25 cellular contexts compared by ENCODE assay signal in genomic region chr15:72113347-72114031, GRCh38. TPM values are rescaled to one million over a fixed set of nuclear protein-coding genes. Genes with fewer than 3 reads are reported as not detected.
DNase-seq lines count a peak whose midpoint lies in the region; ATAC-seq, FAIRE-seq and TF ChIP-seq lines count a peak whose summit lies in the region.
"Had no signal": no experiment of that assay in that cellular context is flagged by ENCODE, and none has a peak within 500 bp of the region (broad histone marks: within the 10 kb centered on the region; RNA-seq: fewer than 3 reads in every experiment).

No MANE protein-coding gene starts in this region.

- H3K4me1 ChIP-seq in HEK293 (ENCODE audit: control insufficient read depth, insufficient read depth, low read length) (peaks cover 40% of the 10 kb centered on the region), GM12878 (ENCODE audit: control insufficient read depth, insufficient read depth, low read length) (peaks cover 4% of the 10 kb centered on the region; the same call in 1 of the 2 replicates), H9 (ENCODE audit: insufficient read depth, low read length) (0 out of 2 replicates have a peak, but pooled peaks cover 2% of the 10 kb centered on the region)

- in situ Hi-C loops in GM12878 (cut with MboI) = no loop called here

- no peaks in the 10 kb centered on the region for H3K27me3 ChIP-seq in CD4-positive, alpha-beta T cell (ENCODE audit: control insufficient read depth, insufficient read depth, low read length)
- H3K27me3 ChIP-seq in GM12878 (replicated peaks in 1 of 2; ENCODE audit: control insufficient read depth in 2 of 2, insufficient read depth in 2 of 2, low read length in 1 of 2) (no peaks in the 10 kb centered on the region), H9 (ENCODE audit: insufficient read depth, low read length) (no peaks in the 10 kb centered on the region)
- H3K27me3 ChIP-seq: BLaER1, cardiac muscle cell, uterus had no signal

- H4K8ac ChIP-seq in H9 (replicated peaks; ENCODE audit: insufficient read length, low read depth, low read length) = no peak overlapping the region

- H2AFZ ChIP-seq in GM12878 (ENCODE audit: control insufficient read depth, low read depth, low read length) = no peak overlapping the region
- H2AFZ ChIP-seq in H9 (ENCODE audit: low read length) = no peak overlapping the region
- H2AFZ ChIP-seq: GM23338 had no signal

- TF ChIP-seq CTCF in CD4-positive, alpha-beta T cell (IDR thresholded peaks at IDR 0.05) = no peak
- TF ChIP-seq CTCF in HEK293 (tag by site-specific recombination; IDR thresholded peaks at IDR 0.05) (no peak), GM12878 (IDR thresholded peaks at IDR 0.05 in 2 of 3, conservative IDR thresholded peaks at IDR 0.05 in 1 of 3; ENCODE audit: control insufficient read depth in 2 of 3, extremely low read depth in 1 of 3, insufficient read depth in 1 of 3, low read depth in 3 of 3, low read length in 3 of 3) (no peak), nephron progenitor cell (IDR thresholded peaks at IDR 0.05) (no peak), H9 (conservative IDR thresholded peaks at IDR 0.05) (no peak), RWPE1 (conservative IDR thresholded peaks at IDR 0.05; ENCODE audit: low read depth) (no peak)

- no peak overlapping the region for H4K5ac ChIP-seq in H9 (ENCODE audit: insufficient read length, low read depth, low read length)

- H3K23me2 ChIP-seq in H9 (ENCODE audit: insufficient read length, low read depth, low read length, poor library complexity, severe bottlenecking) = peaks cover 7% of the 10 kb centered on the region

- ATAC-seq in CD4-positive, alpha-beta T cell (ENCODE audit: poor library complexity) = no peak
- ATAC-seq in GM12878 = no peak
- no peak for ATAC-seq in HG02798 (IDR thresholded peaks at IDR 0.05; ENCODE audit: poor library complexity, unreplicated experiment)
- ATAC-seq in GM18502 (IDR thresholded peaks at IDR 0.05; ENCODE audit: poor library complexity, unreplicated experiment) = no peak
- ATAC-seq: activated CD4-positive, alpha-beta T cell treated with anti-CD3 and anti-CD28 coated beads for 36 hours; GM23338 had no signal

- peak; percentile 56 for FAIRE-seq in GM12878 (lab: Jason Lieb, UNC)
- FAIRE-seq: kidney had no signal

- CTCF ChIA-PET in CD4-positive, alpha-beta T cell (lab: Charles Lee) = interaction anchor here (1.0 kb wide), 1 partner anchor 160 kb away, joined by 4 read pairs; the partner anchor contains the start of gene PARP6
- CTCF ChIA-PET in HEK293 (lab: Yijun Ruan, JAX) (interaction anchor here (0.5 to 2.5 kb wide), 7 partner anchors 9 to 340 kb away, joined by 3 to 11 read pairs (median 3); no protein-coding TSS in a partner anchor), GM12878 (lab: Yijun Ruan, JAX) (interaction anchor here (1.0 to 2.1 kb wide), 5 partner anchors 10 to 118 kb away, joined by 3 to 13 read pairs (median 3); no protein-coding TSS in a partner anchor), RWPE1 (lab: Yijun Ruan, JAX) (interaction anchor here (0.6 kb wide), 1 partner anchor 123 kb away, joined by 3 read pairs; no protein-coding TSS in a partner anchor)

- no peak overlapping the region for H2BK12ac ChIP-seq in H9 (ENCODE audit: insufficient read length, low read depth, low read length)

- no peak overlapping the region for H2BK120ac ChIP-seq in H9 (ENCODE audit: low read depth, low read length, poor library complexity, severe bottlenecking)

- no peak overlapping the region for H3K14ac ChIP-seq in H9 (ENCODE audit: insufficient read depth, low read length)

- no peak overlapping the region for H3K27ac ChIP-seq in CD4-positive, alpha-beta T cell (ENCODE audit: low read depth, low read length)
- H3K27ac ChIP-seq in HEK293 (ENCODE audit: extremely low read depth, low read depth, low read length) = no peak overlapping the region
- H3K27ac ChIP-seq in GM12878 (ENCODE audit: control insufficient read depth, insufficient read depth) = no peak overlapping the region
- H3K27ac ChIP-seq in H9 (ENCODE audit: insufficient read length, low read depth, low read length) = no peak overlapping the region
- H3K27ac ChIP-seq in RWPE1 = no peak overlapping the region
- H3K27ac ChIP-seq: BLaER1, cardiac muscle cell, KMS-11 had no signal

- H3K36me3 Mint-ChIP-seq in CD4-positive, alpha-beta T cell (ENCODE audit: low read depth) = peaks cover 13% of the 10 kb centered on the region
- H3K36me3 Mint-ChIP-seq in nephron progenitor cell (ENCODE audit: low read depth) = no peaks in the 10 kb centered on the region
- H3K36me3 Mint-ChIP-seq in H9 (ENCODE audit: insufficient read depth in 1 of 3, low read depth in 3 of 3) = 0 out of 7 replicates have a peak, but pooled peaks cover 0 to 1% (median 0%) of the 10 kb centered on the region in 3 experiments

- intact Hi-C loops in CD4-positive, alpha-beta T cell (cut with DNase I, micrococcal nuclease) = loop anchor here in 1 of 2 experiments (10.0 kb wide), 1 partner anchor 1521 kb away; the partner anchor contains the start of gene NPTN
- intact Hi-C loops in GM12878 (cut with micrococcal nuclease; ENCODE audit: unreplicated experiment) = no loop called here

- peak overlapping the region; percentile 12 for H3K4me3 Mint-ChIP-seq in CD4-positive, alpha-beta T cell
- H3K4me3 Mint-ChIP-seq in nephron progenitor cell = no peak overlapping the region
- H3K4me3 Mint-ChIP-seq in H9 = no peak overlapping the region
- H3K4me3 Mint-ChIP-seq: activated CD4-positive, alpha-beta T cell treated with anti-CD3 and anti-CD28 coated beads for 36 hours; GM23338; T-helper 1 cell treated with Interleukin-12 subunit alpha and Interleukin-12 subunit beta and Interleukin-4 antibody, amounts not matched to agents 30 μg/mL and 1 μg/mL, for 36 hours had no signal

- H3K79me1 ChIP-seq in H9 (ENCODE audit: insufficient read depth, low read depth, low read length, poor library complexity, severe bottlenecking) = no peaks in the 10 kb centered on the region

- H2BK20ac ChIP-seq in H9 (ENCODE audit: low read depth, low read length, poor library complexity, severe bottlenecking) = no peak overlapping the region

- peaks cover 47% of the 10 kb centered on the region for H3K4me1 Mint-ChIP-seq in CD4-positive, alpha-beta T cell (ENCODE audit: low read depth)
- peaks cover 36% of the 10 kb centered on the region for H3K4me1 Mint-ChIP-seq in nephron progenitor cell
- H3K4me1 Mint-ChIP-seq in H9 = peaks cover 11% of the 10 kb centered on the region in 2 experiments

- no peak overlapping the region for H3K56ac ChIP-seq in H9 (ENCODE audit: insufficient read length, low read depth, low read length)

- TF ChIP-seq RAD21 in GM12878 (IDR thresholded peaks at IDR 0.05; ENCODE audit: insufficient read depth, low read depth, low read length) = no peak

- no peak overlapping the region for H3K27ac Mint-ChIP-seq in CD4-positive, alpha-beta T cell
- H3K27ac Mint-ChIP-seq in nephron progenitor cell = peak overlapping the region; percentile 15
- no peak overlapping the region for H3K27ac Mint-ChIP-seq in H9
- H3K27ac Mint-ChIP-seq: activated CD4-positive, alpha-beta T cell treated with anti-CD3 and anti-CD28 coated beads for 36 hours; GM23338; T-helper 1 cell treated with Interleukin-12 subunit alpha and Interleukin-12 subunit beta and Interleukin-4 antibody, amounts not matched to agents 30 μg/mL and 1 μg/mL, for 36 hours had no signal

- no peak overlapping the region for H3K18ac ChIP-seq in H9 (ENCODE audit: insufficient read length, low read depth, low read length)

- no peaks in the 10 kb centered on the region; a peak in 1 of 3 replicates for H3K36me3 ChIP-seq in HEK293 (ENCODE audit: control insufficient read depth in 2 of 2, insufficient read depth in 1 of 2, low read length in 2 of 2)
- no peaks in the 10 kb centered on the region for H3K36me3 ChIP-seq in GM12878 (ENCODE audit: control insufficient read depth in 2 of 2, insufficient read depth in 2 of 2, low read length in 1 of 2)
- H3K36me3 ChIP-seq: BLaER1, cardiac muscle cell, uterus had no signal

- no peak for TF ChIP-seq POLR2A in GM12878 (IDR thresholded peaks at IDR 0.05; ENCODE audit: low read depth, low read length)

- no peak for DNase-seq in CD4-positive, alpha-beta T cell
- no peak for DNase-seq in GM12878 (ENCODE audit: low read depth, low spot score)
- no peak for DNase-seq in nephron progenitor cell
- no peak for DNase-seq in H9
- DNase-seq in RWPE1 (ENCODE audit: low spot score) = no peak
- DNase-seq: ACHN; activated CD4-positive, alpha-beta T cell treated with anti-CD3 and anti-CD28 coated beads for 36 hours; activated naive CD4-positive, alpha-beta T cell treated with Interleukin-2 at 50 U/mL for 16 hours; activated T-cell treated with anti-CD3 and anti-CD28 coated beads, Interleukin-2, amount 50 U/mL, for 48 hours; cortex of kidney; kidney; MV-4-11; NCI-H2171; NCI-H524; uterus had no signal

- no peak for TF ChIP-seq EP300 in GM12878 (IDR thresholded peaks at IDR 0.05; ENCODE audit: borderline replicate concordance in 1 of 2, control insufficient read depth in 1 of 2, low read depth in 2 of 2, low read length in 2 of 2)

- H2AK5ac ChIP-seq in H9 (ENCODE audit: insufficient read length, low read length) = no peak overlapping the region

- H3K4me3 ChIP-seq in HEK293 (ENCODE audit: low read depth, low read length) (no peak overlapping the region), GM12878 (no peak overlapping the region)
- H3K4me3 ChIP-seq: BLaER1, cardiac muscle cell, GM23338, lung, smooth muscle cell, uterus had no signal

- no peak overlapping the region for H2BK5ac ChIP-seq in H9 (ENCODE audit: insufficient read length, low read length)

- no peaks in the 10 kb centered on the region for H3K9me3 ChIP-seq in CD4-positive, alpha-beta T cell (ENCODE audit: control insufficient read depth, low read length)
- H3K9me3 ChIP-seq in HEK293 (ENCODE audit: control insufficient read depth, insufficient read depth, low read depth, low read length) = no peaks in the 10 kb centered on the region
- no peaks in the 10 kb centered on the region for H3K9me3 ChIP-seq in GM12878 (replicated peaks; ENCODE audit: control insufficient read depth, insufficient read depth, low read length)
- H3K9me3 ChIP-seq in H9 (ENCODE audit: control insufficient read depth, low read depth, low read length) = no peaks in the 10 kb centered on the region
- H3K9me3 ChIP-seq: BLaER1, uterus had no signal

- no peak overlapping the region for H2BK15ac ChIP-seq in H9 (ENCODE audit: low read depth, low read length)

- WGBS in GM12878 (ENCODE audit: insufficient coverage, insufficient replicate concordance, low lambda C conversion rate, missing lambda C conversion rate) = 70% methylated on average over 4 of the region's 4 CpGs
- WGBS in H9 (ENCODE audit: extremely low coverage, insufficient read length, low lambda C conversion rate) = no CpG with 5 or more reads among the region's 4 CpGs

- H3K4ac ChIP-seq in H9 (ENCODE audit: low read depth, low read length) = no peak overlapping the region

- H3K79me2 ChIP-seq in GM12878 (ENCODE audit: control insufficient read depth, insufficient read depth, low read length) (peaks cover 19% of the 10 kb centered on the region), H9 (ENCODE audit: insufficient read depth, low read length) (no peaks in the 10 kb centered on the region)

- SMC1A ChIA-PET in GM12878 (lab: Charles Lee; ENCODE audit: uncharacterized antibody, unreplicated experiment) = interaction anchor here (0.7 to 1.9 kb wide), 9 partner anchors 10 to 362 kb away, joined by 3 to 7 read pairs (median 4); no protein-coding TSS in a partner anchor

- H3K27me3 Mint-ChIP-seq in CD4-positive, alpha-beta T cell = no peaks in the 10 kb centered on the region
- H3K27me3 Mint-ChIP-seq in nephron progenitor cell (ENCODE audit: low read depth, poor library complexity) = peaks cover 7% of the 10 kb centered on the region
- H3K27me3 Mint-ChIP-seq in H9 (ENCODE audit: low read depth) = no peaks in the 10 kb centered on the region
- H3K27me3 Mint-ChIP-seq: activated CD4-positive, alpha-beta T cell treated with anti-CD3 and anti-CD28 coated beads for 36 hours had no signal

- H4K20me1 ChIP-seq in GM12878 (ENCODE audit: control insufficient read depth, insufficient read depth) = no peaks in the 10 kb centered on the region
- H4K20me1 ChIP-seq in H9 (ENCODE audit: control insufficient read depth, insufficient read depth, insufficient read length) = peaks cover 3% of the 10 kb centered on the region

- H3T11ph ChIP-seq in H9 (ENCODE audit: low read length) = no peak overlapping the region

- POLR2A ChIA-PET in CD4-positive, alpha-beta T cell (lab: Charles Lee) = no interaction called here
- POLR2A ChIA-PET in HEK293 (lab: Yijun Ruan, JAX) = interaction anchor here (0.6 kb wide), 1 partner anchor 120 kb away, joined by 7 read pairs; no protein-coding TSS in a partner anchor
- POLR2A ChIA-PET in GM12878 (lab: Charles Lee) = interaction anchor here (1.2 to 1.5 kb wide), 2 partner anchors 8 to 12 kb away, joined by 3 to 6 read pairs; no protein-coding TSS in a partner anchor
- POLR2A ChIA-PET in RWPE1 (lab: Yijun Ruan, JAX; ENCODE audit: low non-redundant PET) = no interaction called here

- H3K9ac ChIP-seq in GM12878 (ENCODE audit: control insufficient read depth, insufficient read depth, low read length) (no peak overlapping the region), H9 (ENCODE audit: extremely low read depth, insufficient read length, low read length) (no peak overlapping the region)
- H3K9ac ChIP-seq: BLaER1, KMS-11 had no signal

- RAD21 ChIA-PET in GM12878 (lab: Charles Lee; ENCODE audit: unreplicated experiment) = interaction anchor here (1.2 to 2.0 kb wide), 5 partner anchors 18 to 222 kb away, joined by 4 to 9 read pairs (median 5); no protein-coding TSS in a partner anchor

- H4K91ac ChIP-seq in H9 (ENCODE audit: insufficient read length, low read depth, low read length) = no peak overlapping the region

- H3K9me3 Mint-ChIP-seq in CD4-positive, alpha-beta T cell = no peaks in the 10 kb centered on the region
- H3K9me3 Mint-ChIP-seq in nephron progenitor cell = peaks cover 5% of the 10 kb centered on the region
- no peaks in the 10 kb centered on the region for H3K9me3 Mint-ChIP-seq in H9
- H3K9me3 Mint-ChIP-seq: GM23338; T-helper 1 cell treated with Interleukin-12 subunit alpha and Interleukin-12 subunit beta and Interleukin-4 antibody, amounts not matched to agents 30 μg/mL and 1 μg/mL, for 36 hours had no signal

- H3K4me2 ChIP-seq in GM12878 (ENCODE audit: control insufficient read depth, insufficient read depth) = 0 out of 2 replicates have a peak overlapping the region, but pooled peaks have one; percentile 17
- no peak overlapping the region for H3K4me2 ChIP-seq in H9 (ENCODE audit: insufficient read depth, insufficient read length, low read length)
- H3K4me2 ChIP-seq: BLaER1, GM23338, KMS-11, smooth muscle cell had no signal

- BruUV-seq in GM12878 (replicated peaks; lab: Mats Ljungman, UMichigan) = no TSS peak

- no peak overlapping the region for H3K23ac ChIP-seq in H9 (ENCODE audit: insufficient read length, low read depth, low read length)

RNA-seq across cellular contexts. Expression of gene MYO9A, which starts 4.5 kb away (rescaled TPM):
- total RNA-seq in CD4-positive, alpha-beta T cell = 10 to 100 TPM; 23.4 to 29.1 TPM
- 185 and 197 TPM in 2 replicates for total RNA-seq in GM12878 (2013; cell fraction: nucleolus; rRNA removed)
- total RNA-seq in GM12878 (2014; rRNA removed) (17.8 and 20.2 TPM in 2 replicates), GM12878 (2014; rRNA removed; fragmentation: Illumina TruSeq; extraction: Trizol) (25.3 and 28.3 TPM in 2 replicates), GM12878 (2021) (18.7 and 23.3 TPM in 2 replicates), H9 (2021) (20.7 and 21.4 TPM in 2 replicates)
- 7.7 TPM for polyA plus RNA-seq in GM12878 (2011; ENCODE audit: low read depth)
- polyA plus RNA-seq in GM12878 (2011; rRNA removed) (17.0 and 17.3 TPM in 2 replicates), GM12878 (2014; fragmentation: Illumina TruSeq; extraction: Trizol) (11.7 and 13.7 TPM in 2 replicates), GM12878 (2014; fragmentation: Nextera tagmentation; extraction: Ambion mirVana) (1 to 10 TPM; 3.3 to 5.9 TPM), GM12878 (2014; rRNA removed) (6.5 and 8.3 TPM in 2 replicates), GM12878 (2016; fragmentation: Nextera tagmentation; extraction: Ambion mirVana) (10 to 100 TPM; 10.6 to 12.7 TPM)
- polyA plus RNA-seq in GM12878 (2011; cell fraction: cytosol; rRNA removed) = 10.5 and 13.0 TPM in 2 replicates
- 28.0 and 31.0 TPM in 2 replicates for polyA plus RNA-seq in GM12878 (2011; cell fraction: nucleus; rRNA removed)
- 7.7 and 8.6 TPM in 2 replicates for polyA plus RNA-seq in GM12878 (2012)
- 71.1 and 101 TPM in 2 replicates for polyA minus RNA-seq in GM12878 (2011; rRNA and poly(A)+ RNA removed)
- polyA minus RNA-seq in GM12878 (2011; cell fraction: cytosol; rRNA and poly(A)+ RNA removed) = 19.0 and 21.0 TPM in 2 replicates
- 47.8 and 80.0 TPM in 2 replicates for polyA minus RNA-seq in GM12878 (2011; cell fraction: nucleus; rRNA and poly(A)+ RNA removed)

RNA-seq across cellular contexts. Expression of gene SENP8, which starts 4.7 kb away (rescaled TPM):
- total RNA-seq in CD4-positive, alpha-beta T cell = under 1 TPM in 1 of 2 experiments, not detected in 1; 0.14 TPM
- 3.1 and 3.5 TPM in 2 replicates for total RNA-seq in GM12878 (2013; cell fraction: nucleolus; rRNA removed)
- total RNA-seq in GM12878 (2014; rRNA removed) = 1.5 and 2.0 TPM in 2 replicates
- 1.3 TPM in 2 replicates for total RNA-seq in GM12878 (2014; rRNA removed; fragmentation: Illumina TruSeq; extraction: Trizol)
- total RNA-seq in GM12878 (2021) = 1.8 and 2.4 TPM in 2 replicates
- 1.6 TPM for polyA plus RNA-seq in GM12878 (2011; ENCODE audit: low read depth)
- polyA plus RNA-seq in GM12878 (2011; rRNA removed) = 5.2 and 5.6 TPM in 2 replicates
- polyA plus RNA-seq in GM12878 (2011; cell fraction: cytosol; rRNA removed) = 2.5 and 3.3 TPM in 2 replicates
- 1.1 and 2.8 TPM in 2 replicates for polyA plus RNA-seq in GM12878 (2011; cell fraction: nucleus; rRNA removed)
- 1.2 and 2.6 TPM in 2 replicates for polyA plus RNA-seq in GM12878 (2012)
- 2.1 and 2.2 TPM in 2 replicates for polyA plus RNA-seq in GM12878 (2014; fragmentation: Illumina TruSeq; extraction: Trizol)
- 1 to 10 TPM; 2.2 to 4.0 TPM for polyA plus RNA-seq in GM12878 (2014; fragmentation: Nextera tagmentation; extraction: Ambion mirVana)
- 0.87 and 1.3 TPM in 2 replicates for polyA plus RNA-seq in GM12878 (2014; rRNA removed)
- polyA plus RNA-seq in GM12878 (2016; fragmentation: Nextera tagmentation; extraction: Ambion mirVana) = 1 to 10 TPM; 3.7 to 4.2 TPM
- 9.1 and 12.0 TPM in 2 replicates for polyA minus RNA-seq in GM12878 (2011; rRNA and poly(A)+ RNA removed)
- polyA minus RNA-seq in GM12878 (2011; cell fraction: cytosol; rRNA and poly(A)+ RNA removed) = 4.2 and 6.0 TPM in 2 replicates
- 0.85 and 1.4 TPM in 2 replicates for polyA minus RNA-seq in GM12878 (2011; cell fraction: nucleus; rRNA and poly(A)+ RNA removed)
- 4.8 and 4.9 TPM in 2 replicates for total RNA-seq in H9 (2021)

Comparison
In these comparisons a context has a peak if more than half of its experiments do, and no peak if none do; other contexts are left out.
1. POLR2A ChIA-PET loops: an anchor here in HEK293 (0.6 kb wide) and GM12878 (1.2 to 1.5 kb wide); none called in CD4-positive, alpha-beta T cell and RWPE1.